In genomic region chr2:19801367-19802087, GRCh38 we compare ENCODE assay signal across 9 cellular contexts.
DNase-seq lines count a peak whose midpoint lies in the region; ATAC-seq and TF ChIP-seq lines count a peak whose summit lies in the region.
"Had no signal": no experiment of that assay in that cellular context is flagged by ENCODE, and none has a peak within 500 bp of the region (broad histone marks: within the 10 kb centered on the region; RNA-seq: fewer than 3 reads in every experiment).

No MANE protein-coding gene starts in this region.

- no peak overlapping the region for H3K4me3 ChIP-seq in thyroid gland (replicated peaks in 1 of 3)

- no peak for ATAC-seq in activated CD8-positive, alpha-beta T cell treated with anti-CD3 and anti-CD28 coated beads for 36 hours
- no peak for ATAC-seq in GM18870 (IDR thresholded peaks at IDR 0.05; ENCODE audit: unreplicated experiment)

- no peak overlapping the region for H3K27ac Mint-ChIP-seq in activated CD8-positive, alpha-beta T cell treated with anti-CD3 and anti-CD28 coated beads for 36 hours

- no peak for TF ChIP-seq POLR2A in thyroid gland (IDR thresholded peaks at IDR 0.05)

- H3K9me3 ChIP-seq in thyroid gland: no peaks in the 10 kb centered on the region

- WGBS in thyroid gland, 2 donors: 71 to 73% methylated on average over 15 of the region's 15 CpGs

- intact Hi-C loops in thyroid gland (cut with DNase I): no loop called here
- intact Hi-C loops in activated CD8-positive, alpha-beta T cell treated with anti-CD3 and anti-CD28 coated beads for 36 hours (cut with micrococcal nuclease): no loop called here

- H3K27me3 ChIP-seq in thyroid gland: no peaks in the 10 kb centered on the region

- H3K4me3 Mint-ChIP-seq in activated CD8-positive, alpha-beta T cell treated with anti-CD3 and anti-CD28 coated beads for 36 hours: no peak overlapping the region

- H3K27me3 Mint-ChIP-seq in activated CD8-positive, alpha-beta T cell treated with anti-CD3 and anti-CD28 coated beads for 36 hours: no peaks in the 10 kb centered on the region

- no peak for TF ChIP-seq CTCF in thyroid gland (IDR thresholded peaks at IDR 0.05)
- TF ChIP-seq CTCF in activated CD8-positive, alpha-beta T cell treated with anti-CD3 and anti-CD28 coated beads for 36 hours (IDR thresholded peaks at IDR 0.05): no peak

- H3K4me1 ChIP-seq in thyroid gland: no peaks in the 10 kb centered on the region

- no peaks in the 10 kb centered on the region for H3K9me3 Mint-ChIP-seq in activated CD8-positive, alpha-beta T cell treated with anti-CD3 and anti-CD28 coated beads for 36 hours

- no peaks in the 10 kb centered on the region for H3K36me3 ChIP-seq in thyroid gland

- DNase-seq in HPDE6-E6E7 (ENCODE audit: extremely low spot score): peak; percentile 92
- DNase-seq in astrocyte of the hippocampus (ENCODE audit: low read depth, low spot score): peak; percentile 98
- DNase-seq in islet precursor cell: peak; percentile 94
- peak; percentile 42 to 71 for DNase-seq in thyroid gland
- no peak for DNase-seq in activated CD8-positive, alpha-beta T cell treated with anti-CD3 and anti-CD28 coated beads for 36 hours
- no peak for DNase-seq in activated naive CD4-positive, alpha-beta T cell treated with Interleukin-2 at 50 U/mL for 16 hours
- DNase-seq in NAMALWA (ENCODE audit: low spot score): no peak
- DNase-seq: occipital lobe had no signal

- no peaks in the 10 kb centered on the region for H3K4me1 Mint-ChIP-seq in activated CD8-positive, alpha-beta T cell treated with anti-CD3 and anti-CD28 coated beads for 36 hours (ENCODE audit: low read depth)

- POLR2A ChIA-PET in activated CD8-positive, alpha-beta T cell treated with anti-CD3 and anti-CD28 coated beads for 36 hours (lab: Charles Lee): no interaction called here

- CTCF ChIA-PET in activated CD8-positive, alpha-beta T cell treated with anti-CD3 and anti-CD28 coated beads for 36 hours (lab: Charles Lee): no interaction called here

- no peaks in the 10 kb centered on the region for H3K36me3 Mint-ChIP-seq in activated CD8-positive, alpha-beta T cell treated with anti-CD3 and anti-CD28 coated beads for 36 hours (ENCODE audit: low read depth)

- H3K27ac ChIP-seq in thyroid gland: no peak overlapping the region

Comparison
In these comparisons a context has a peak if more than half of its experiments do, and no peak if none do; other contexts are left out.
1. DNase-seq: peak in HPDE6-E6E7 (single experiment), astrocyte of the hippocampus (single experiment), islet precursor cell (single experiment) and thyroid gland (2 of 2); none in activated CD8-positive, alpha-beta T cell treated with anti-CD3 and anti-CD28 coated beads for 36 hours (single experiment), activated naive CD4-positive, alpha-beta T cell treated with Interleukin-2 at 50 U/mL for 16 hours (single experiment) and NAMALWA (single experiment).